In the genomic region with DNA sequence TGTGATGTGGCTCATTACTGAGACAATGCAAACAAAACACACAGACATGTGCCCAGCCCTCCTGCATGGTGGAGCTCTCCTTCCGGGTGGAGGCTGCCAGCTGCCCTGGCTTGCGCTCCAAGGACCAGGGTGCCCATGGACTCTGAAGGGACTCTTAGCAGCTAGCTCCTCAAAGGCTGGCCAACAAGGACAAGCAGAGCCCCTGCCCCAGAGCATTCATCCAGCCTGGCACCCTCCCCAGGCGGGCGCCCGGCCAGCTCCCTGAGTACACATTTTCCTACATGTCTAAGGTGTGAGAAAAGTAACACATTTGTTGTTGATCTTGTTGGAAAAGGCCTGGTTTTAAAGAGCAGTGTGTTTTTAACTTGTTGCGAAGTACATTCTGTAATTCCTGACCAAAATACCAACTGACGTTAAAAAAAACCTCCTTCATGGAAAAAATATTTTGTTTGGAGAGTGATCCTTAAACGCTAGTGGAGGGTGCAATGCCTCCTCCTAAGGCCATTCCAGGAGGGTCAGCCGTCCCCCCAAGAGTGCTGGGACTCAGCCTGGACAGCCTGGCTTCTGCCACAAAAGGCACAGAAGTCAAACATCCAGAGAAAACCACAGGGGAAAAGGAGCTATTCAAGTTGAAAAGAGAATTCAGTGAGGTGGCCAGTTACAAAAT, we compare ENCODE assay signal across 1 cellular context.
TF ChIP-seq lines count a peak whose summit lies in the region.

No MANE protein-coding gene starts in this region.

TF ChIP-seq in IMR-90, 13 proteins besides CTCF, POLR2A, EP300 and RAD21 (continued from another document):
- TF ChIP-seq, protein P1, sequence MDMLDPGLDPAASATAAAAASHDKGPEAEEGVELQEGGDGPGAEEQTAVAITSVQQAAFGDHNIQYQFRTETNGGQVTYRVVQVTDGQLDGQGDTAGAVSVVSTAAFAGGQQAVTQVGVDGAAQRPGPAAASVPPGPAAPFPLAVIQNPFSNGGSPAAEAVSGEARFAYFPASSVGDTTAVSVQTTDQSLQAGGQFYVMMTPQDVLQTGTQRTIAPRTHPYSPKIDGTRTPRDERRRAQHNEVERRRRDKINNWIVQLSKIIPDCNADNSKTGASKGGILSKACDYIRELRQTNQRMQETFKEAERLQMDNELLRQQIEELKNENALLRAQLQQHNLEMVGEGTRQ (IDR thresholded peaks at IDR 0.05; ENCODE audit: low read depth, low read length), result no peak
- TF ChIP-seq CHD1 (IDR thresholded peaks at IDR 0.05; ENCODE audit: low read depth, low read length) (no peak), MXI1 (IDR thresholded peaks at IDR 0.05; ENCODE audit: borderline replicate concordance, low read depth, low read length) (no peak), MAFK (IDR thresholded peaks at IDR 0.05; ENCODE audit: low read depth, low read length) (no peak), RFX5 (IDR thresholded peaks at IDR 0.05; ENCODE audit: low read depth, low read length) (no peak)
